ENCODE assay signal across 8 cellular contexts in the genomic region with DNA sequence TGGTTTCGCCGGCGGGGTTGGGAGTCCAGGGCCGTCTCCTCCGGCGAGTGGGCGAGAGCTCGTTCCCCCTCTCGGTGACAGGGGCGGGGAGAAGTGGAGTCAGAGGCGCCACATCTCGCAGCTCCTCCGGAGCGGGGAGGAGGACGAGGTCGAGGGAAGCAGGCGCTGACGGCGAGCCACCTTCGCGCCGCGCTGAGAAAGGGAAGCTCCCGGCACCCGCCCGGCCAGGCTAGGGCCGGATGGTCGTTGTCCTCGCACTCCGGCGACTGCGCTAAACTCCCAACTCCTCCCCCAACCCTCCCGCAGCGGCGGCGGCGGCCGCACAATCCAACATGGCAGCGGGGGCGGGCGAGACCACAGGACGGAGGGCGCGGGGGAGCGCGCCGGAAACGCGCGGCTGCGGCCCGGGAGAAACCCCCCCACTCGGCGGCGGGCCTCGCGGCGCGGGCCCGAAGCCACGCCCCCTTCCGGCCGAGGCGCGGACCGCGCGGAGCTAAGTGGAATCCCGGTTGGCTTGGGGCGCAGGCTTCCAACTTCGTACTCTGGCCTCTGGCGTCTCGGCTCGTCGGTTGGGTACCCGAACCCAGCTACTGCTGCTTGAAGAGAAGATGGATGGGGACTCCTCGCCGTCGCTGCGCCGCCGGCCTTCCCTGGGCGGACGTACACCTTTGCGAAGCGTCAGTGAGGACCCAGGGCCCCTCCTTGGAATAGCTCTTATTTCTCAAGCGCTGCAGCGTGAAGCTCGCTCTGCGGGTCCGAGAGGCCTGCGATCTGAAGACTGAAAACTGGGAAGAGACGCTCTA. TPM values are rescaled to one million over a fixed set of nuclear protein-coding genes. Genes with fewer than 3 reads are reported as not detected.
DNase-seq lines count a peak whose midpoint lies in the region; ATAC-seq and TF ChIP-seq lines count a peak whose summit lies in the region.

Gene WASL, minus strand, starts transcription at position 270 of the 803 bp plus-strand sequence. Its CDS starts 269 bp downstream, at position 1.

- peaks cover 28 to 65% (median 57%) of the 10 kb centered on the region in 4 donors for H3K4me1 Mint-ChIP-seq in CD4-positive, CD25-positive, alpha-beta regulatory T cell
- H3K4me1 Mint-ChIP-seq in activated CD8-positive, alpha-beta T cell treated with anti-CD3 and anti-CD28 coated beads, Interleukin-2, amount 10 ng/mL, durations not matched to agents 7 days and 5 days (ENCODE audit: low read depth), result peaks cover 44% of the 10 kb centered on the region

- WGBS in ectodermal cell, 2 experiments, result 0% methylated on average over 93 of the region's 93 CpGs

- no peaks in the 10 kb centered on the region for H3K9me3 Mint-ChIP-seq in CD4-positive, CD25-positive, alpha-beta regulatory T cell
- no peaks in the 10 kb centered on the region for H3K9me3 Mint-ChIP-seq in activated CD8-positive, alpha-beta T cell treated with anti-CD3 and anti-CD28 coated beads, Interleukin-2, amount 10 ng/mL, durations not matched to agents 7 days and 5 days (ENCODE audit: insufficient read depth)

- TF ChIP-seq CTCF in lower lobe of right lung (IDR thresholded peaks at IDR 0.05), result no peak

- no peaks in the 10 kb centered on the region for H3K36me3 ChIP-seq in CD4-positive, CD25-positive, alpha-beta regulatory T cell (ENCODE audit: control insufficient read depth, insufficient read depth, low read length)
- H3K36me3 ChIP-seq in ectodermal cell (ENCODE audit: control insufficient read depth, insufficient read depth, low read length) (no peaks in the 10 kb centered on the region), lower lobe of right lung (no peaks in the 10 kb centered on the region)

- CTCF ChIA-PET in activated CD8-positive, alpha-beta T cell treated with anti-CD3 and anti-CD28 coated beads, Interleukin-2, amount 10 ng/mL, durations not matched to agents 7 days and 5 days (lab: Charles Lee), result interaction anchor here (0.9 to 4.0 kb wide), 18 partner anchors 9 to 191 kb away, joined by 3 to 17 read pairs (median 6); partner anchors contain the start of gene NDUFA5

- H3K4me3 ChIP-seq in CD4-positive, CD25-positive, alpha-beta regulatory T cell (ENCODE audit: low read depth, low read length), result peak within 1 kb of the TSS; percentile 95
- H3K4me3 ChIP-seq in ectodermal cell (ENCODE audit: insufficient read depth, low read depth, low read length) (peak within 1 kb of the TSS; percentile 92), lower lobe of right lung (peak within 1 kb of the TSS; percentile 82)

- peak within 1 kb of the TSS; percentile 89 to 96 (median 94) for H3K27ac Mint-ChIP-seq in CD4-positive, CD25-positive, alpha-beta regulatory T cell
- H3K27ac Mint-ChIP-seq in activated CD8-positive, alpha-beta T cell treated with anti-CD3 and anti-CD28 coated beads, Interleukin-2, amount 10 ng/mL, durations not matched to agents 7 days and 5 days, result peak within 1 kb of the TSS; percentile 96

- POLR2A ChIA-PET in activated CD8-positive, alpha-beta T cell treated with anti-CD3 and anti-CD28 coated beads, Interleukin-2, amount 10 ng/mL, durations not matched to agents 7 days and 5 days (lab: Charles Lee), result interaction anchor here (0.7 to 2.0 kb wide), 9 partner anchors 9 to 1498 kb away, joined by 3 to 12 read pairs (median 4); partner anchors contain the start of gene NDUFA5

- peak; percentile 88 for ATAC-seq in CD4-positive, CD25-positive, alpha-beta regulatory T cell (ENCODE audit: low read depth in 2 of 2)
- ATAC-seq in GM19397 (IDR thresholded peaks at IDR 0.05; ENCODE audit: unreplicated experiment), result peak; percentile 76
- peak; percentile 55 for ATAC-seq in HG03565 (IDR thresholded peaks at IDR 0.05; ENCODE audit: unreplicated experiment)
- peak; percentile 81 for ATAC-seq in activated CD8-positive, alpha-beta T cell treated with anti-CD3 and anti-CD28 coated beads, Interleukin-2, amount 10 ng/mL, durations not matched to agents 7 days and 5 days
- ATAC-seq in lower lobe of right lung, result peak; percentile 95 to 98

- H3K9me3 ChIP-seq in CD4-positive, CD25-positive, alpha-beta regulatory T cell (ENCODE audit: control insufficient read depth in 2 of 2, low read length in 2 of 2), result no peaks in the 10 kb centered on the region
- H3K9me3 ChIP-seq in ectodermal cell (ENCODE audit: control insufficient read depth, low read length), result no peaks in the 10 kb centered on the region
- no peaks in the 10 kb centered on the region for H3K9me3 ChIP-seq in lower lobe of right lung

- no peaks in the 10 kb centered on the region for H3K36me3 Mint-ChIP-seq in CD4-positive, CD25-positive, alpha-beta regulatory T cell
- peaks cover 29% of the 10 kb centered on the region for H3K36me3 Mint-ChIP-seq in activated CD8-positive, alpha-beta T cell treated with anti-CD3 and anti-CD28 coated beads, Interleukin-2, amount 10 ng/mL, durations not matched to agents 7 days and 5 days (ENCODE audit: low read depth)

- H3K27ac ChIP-seq in CD4-positive, CD25-positive, alpha-beta regulatory T cell (ENCODE audit: insufficient read depth, low read length, poor library complexity, severe bottlenecking), result peak within 1 kb of the TSS; percentile 82
- peak within 1 kb of the TSS; percentile 92 for H3K27ac ChIP-seq in ectodermal cell (ENCODE audit: insufficient read depth, low read depth, low read length, poor library complexity, severe bottlenecking)
- peak within 1 kb of the TSS; percentile 98 for H3K27ac ChIP-seq in lower lobe of right lung

- intact Hi-C loops in lower lobe of right lung (cut with DNase I), result no loop called here

- peak within 1 kb of the TSS; percentile 96 to 100 (median 97) for H3K4me3 Mint-ChIP-seq in CD4-positive, CD25-positive, alpha-beta regulatory T cell
- H3K4me3 Mint-ChIP-seq in activated CD8-positive, alpha-beta T cell treated with anti-CD3 and anti-CD28 coated beads, Interleukin-2, amount 10 ng/mL, durations not matched to agents 7 days and 5 days, result peak within 1 kb of the TSS; percentile 95

- H3K27me3 Mint-ChIP-seq in CD4-positive, CD25-positive, alpha-beta regulatory T cell, result no peaks in the 10 kb centered on the region
- H3K27me3 Mint-ChIP-seq in activated CD8-positive, alpha-beta T cell treated with anti-CD3 and anti-CD28 coated beads, Interleukin-2, amount 10 ng/mL, durations not matched to agents 7 days and 5 days (ENCODE audit: low read depth), result peaks cover 5% of the 10 kb centered on the region

- peaks cover 31% of the 10 kb centered on the region for H3K4me1 ChIP-seq in CD4-positive, CD25-positive, alpha-beta regulatory T cell (ENCODE audit: control insufficient read depth, insufficient read depth, low read length, poor library complexity, severe bottlenecking)
- H3K4me1 ChIP-seq in ectodermal cell (ENCODE audit: control insufficient read depth, insufficient read depth, low read length) (peaks cover 8% of the 10 kb centered on the region), lower lobe of right lung (peaks cover 45% of the 10 kb centered on the region)

- no peaks in the 10 kb centered on the region for H3K27me3 ChIP-seq in CD4-positive, CD25-positive, alpha-beta regulatory T cell (ENCODE audit: control insufficient read depth, insufficient read depth, low read length)
- H3K27me3 ChIP-seq in ectodermal cell (ENCODE audit: control insufficient read depth, insufficient read depth, low read length, poor library complexity, severe bottlenecking), result no peaks in the 10 kb centered on the region
- no peaks in the 10 kb centered on the region for H3K27me3 ChIP-seq in lower lobe of right lung (ENCODE audit: low read depth)

- peak; percentile 81 to 95 (median 87) for DNase-seq in CD4-positive, CD25-positive, alpha-beta regulatory T cell
- DNase-seq in NCI-H748 treated with DMSO at 0.1 percent for 48 hours (lab: John Stamatoyannopoulos, UW), result peak; percentile 84
- DNase-seq in activated CD8-positive, alpha-beta T cell treated with anti-CD3 and anti-CD28 coated beads, Interleukin-2, amount 10 ng/mL, durations not matched to agents 7 days and 5 days, result peak; percentile 89
- peak; percentile 93 for DNase-seq in lower lobe of right lung
- peak; percentile 66 to 81 (median 80) for DNase-seq in stimulated activated CD4-positive, alpha-beta T cell treated with anti-CD3 and anti-CD28 coated beads, TNF-alpha, amount 100 ng/mL, for 1 hour (ENCODE audit: low read depth in 3 of 3, low spot score in 1 of 3)

RNA-seq across cellular contexts. Expression of gene WASL, which starts in this region (rescaled TPM):
- total RNA-seq in CD4-positive, CD25-positive, alpha-beta regulatory T cell, result 10.2 TPM
- polyA plus RNA-seq in CD4-positive, CD25-positive, alpha-beta regulatory T cell, result 1 to 10 TPM; 1.4 to 3.3 (median 1.7) TPM
- total RNA-seq in activated CD8-positive, alpha-beta T cell treated with anti-CD3 and anti-CD28 coated beads, Interleukin-2, amount 10 ng/mL, durations not matched to agents 7 days and 5 days, result 1 to 10 TPM; 7.5 to 7.6 TPM
- polyA plus RNA-seq in ectodermal cell (2013, experiment 1 of 4), result 40.0 TPM
- polyA plus RNA-seq in ectodermal cell (2013, experiment 2 of 4), result 38.6 TPM
- polyA plus RNA-seq in ectodermal cell (2013, experiment 3 of 4), result 29.8 TPM
- polyA plus RNA-seq in ectodermal cell (2013, experiment 4 of 4), result 30.6 TPM
- 33.3 TPM for total RNA-seq in lower lobe of right lung

Comparison
In these comparisons a context has a peak if more than half of its experiments do, and no peak if none do; other contexts are left out.
1. Peak in every context shown above with its lines: DNase-seq, ATAC-seq, H3K4me3 ChIP-seq and H3K27ac ChIP-seq.